Comparison of ENCODE assay signal across 24 cellular contexts in the genomic region with DNA sequence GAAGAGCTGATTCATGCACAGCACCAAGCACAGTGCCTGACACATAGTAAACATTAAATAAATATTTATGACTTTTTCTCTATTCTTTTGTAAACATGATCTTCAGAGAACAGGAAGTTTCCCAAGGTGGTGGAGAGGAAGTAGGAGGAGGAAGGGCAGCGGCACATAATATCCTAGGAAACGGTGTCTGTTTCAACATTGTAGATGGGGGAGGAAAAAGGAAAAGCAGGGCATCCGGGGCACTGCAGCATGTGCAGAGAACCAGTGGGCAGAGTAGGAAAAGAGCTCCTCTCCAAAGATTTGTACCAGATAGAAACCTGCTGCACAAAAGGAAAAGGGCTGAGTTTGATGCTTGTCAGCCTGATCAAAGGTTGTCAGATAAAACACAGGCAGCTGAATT.
"Had no signal": no experiment of that assay in that cellular context is flagged by ENCODE, and none has a peak within 500 bp of the region (broad histone marks: within the 10 kb centered on the region; RNA-seq: fewer than 3 reads in every experiment).

No MANE protein-coding gene starts in this region.

- H3K36me3 ChIP-seq: neural progenitor cell, ovary, right lobe of liver, sigmoid colon, stomach, thoracic aorta, thyroid gland, tibial nerve, upper lobe of right lung, uterus had no signal

- H3K4me3 ChIP-seq: neural progenitor cell, ovary, psoas muscle, right lobe of liver, sigmoid colon, stomach, thoracic aorta, thyroid gland, tibial nerve, upper lobe of right lung, uterus had no signal

- H3K27ac ChIP-seq: neural progenitor cell, ovary, parathyroid adenoma, psoas muscle, right lobe of liver, sigmoid colon, stomach, thoracic aorta, thyroid gland, tibial nerve, upper lobe of right lung, uterus had no signal

- ATAC-seq: natural killer cell; psoas muscle; stimulated activated effector memory CD8-positive, alpha-beta T cell treated with anti-CD3 and anti-CD28 coated beads, Interleukin-12 subunit alpha, Interleukin-12 subunit beta, amount 100 ng/mL, for 72 hours; stimulated activated naive B cell treated with anti-CD40 and anti-IgM and Interleukin-4, amounts not matched to agents 10 μg/mL and 1 μg/mL and 100 μg/mL, for 72 hours; upper lobe of right lung had no signal

- DNase-seq: natural killer cell; occipital lobe; ovary; posterior cingulate gyrus; psoas muscle; right cardiac atrium; right lobe of liver; sigmoid colon; small intestine; stimulated activated CD4-positive, alpha-beta T cell treated with anti-CD3 and anti-CD28 coated beads, Interleukin-15, amount 100 ng/mL, for 24 hours; stimulated activated CD4-positive, alpha-beta T cell treated with anti-CD3 and anti-CD28 coated beads, Interleukin-2, amount 100 ng/mL, for 24 hours; stimulated activated CD4-positive, alpha-beta T cell treated with anti-CD3 and anti-CD28 coated beads, Interleukin-2, amount 100 ng/mL, for 48 hours; stimulated activated CD4-positive, alpha-beta T cell treated with anti-CD3 and anti-CD28 coated beads, Interleukin-4, amount 100 ng/mL, for 24 hours; stimulated activated naive B cell treated with anti-CD40 and anti-IgM and Interleukin-4, amounts not matched to agents 10 μg/mL and 1 μg/mL and 100 μg/mL, for 72 hours; stimulated activated naive CD4-positive, alpha-beta T cell treated with Interleukin-2 at 50 U/mL for 16 hours; stomach; upper lobe of right lung; uterus had no signal

- H2AFZ ChIP-seq: neural progenitor cell, parathyroid adenoma had no signal

- H3K9ac ChIP-seq: neural progenitor cell, parathyroid adenoma had no signal

- H3K9me3 ChIP-seq: ovary, psoas muscle, right lobe of liver, sigmoid colon, stomach, thoracic aorta, thyroid gland, tibial nerve, upper lobe of right lung, uterus had no signal

- H3K4me1 ChIP-seq: neural progenitor cell, parathyroid adenoma, stomach, thyroid gland, upper lobe of right lung, uterus had no signal

- H3K79me2 ChIP-seq: parathyroid adenoma had no signal

- H3K27me3 ChIP-seq: neural progenitor cell, ovary, right lobe of liver, sigmoid colon, stomach, thyroid gland, tibial nerve, upper lobe of right lung, uterus had no signal

- H3K4me2 ChIP-seq: neural progenitor cell had no signal
